In the genomic region with DNA sequence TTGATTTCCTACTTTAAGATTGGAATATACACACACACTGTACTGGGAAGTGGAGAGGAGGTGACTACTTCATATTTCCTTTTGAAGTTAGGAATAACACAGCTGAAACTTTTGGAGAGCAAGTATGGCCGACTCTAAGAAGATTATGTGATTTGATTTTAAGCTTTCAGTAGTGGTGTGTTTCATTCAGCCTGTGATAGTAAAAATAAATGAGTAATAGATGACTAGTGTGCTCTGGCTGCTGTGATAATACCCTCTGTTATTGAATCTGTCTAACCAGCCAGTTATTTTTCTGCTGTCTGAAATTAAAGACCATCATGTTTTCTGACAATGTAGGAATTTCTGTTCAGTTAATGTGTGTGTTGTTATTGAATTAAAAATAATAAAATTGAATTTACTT, we compare ENCODE assay signal across 19 cellular contexts. TPM values are rescaled to one million over a fixed set of nuclear protein-coding genes. Genes with fewer than 3 reads are reported as not detected.
DNase-seq lines count a peak whose midpoint lies in the region; FAIRE-seq and TF ChIP-seq lines count a peak whose summit lies in the region.
"Had no signal": no experiment of that assay in that cellular context is flagged by ENCODE, and none has a peak within 500 bp of the region (broad histone marks: within the 10 kb centered on the region; RNA-seq: fewer than 3 reads in every experiment).

No MANE protein-coding gene starts in this region.

- no peaks in the 10 kb centered on the region for H3K9me3 ChIP-seq in Peyer's patch
- H3K9me3 ChIP-seq: transverse colon had no signal

- FAIRE-seq in D721Med (lab: Jason Lieb, UNC): peak; percentile 41
- FAIRE-seq in RCC 7860 (lab: Jason Lieb, UNC): peak; percentile 86

- no peak overlapping the region for H3K27ac ChIP-seq in Peyer's patch
- H3K27ac ChIP-seq: transverse colon had no signal

- H3K9me3 Mint-ChIP-seq in mesothelial cell of epicardium: peaks cover 4% of the 10 kb centered on the region
- H3K9me3 Mint-ChIP-seq: activated CD4-positive, alpha-beta T cell treated with anti-CD3 and anti-CD28 coated beads, Interleukin-2, amount 10 ng/mL, durations not matched to agents 7 days and 5 days; activated naive CD8-positive, alpha-beta T cell treated with anti-CD3 and anti-CD28 coated beads, Interleukin-2, amount 50 U/mL, for 24 hours; activated T-cell treated with anti-CD3 and anti-CD28 coated beads, Interleukin-2, amount 50 U/mL, for 4 hours; GM23338; stimulated activated memory B cell treated with anti-CD40 and anti-IgM and Interleukin-4, amounts not matched to agents 10 μg/mL and 1 μg/mL and 100 μg/mL, for 72 hours had no signal

- H3K36me3 Mint-ChIP-seq in mesothelial cell of epicardium: peaks cover 25% of the 10 kb centered on the region

- H3K27me3 Mint-ChIP-seq in mesothelial cell of epicardium (ENCODE audit: low read depth): no peaks in the 10 kb centered on the region
- H3K27me3 Mint-ChIP-seq: stimulated activated memory B cell treated with anti-CD40 and anti-IgM and Interleukin-4, amounts not matched to agents 10 μg/mL and 1 μg/mL and 100 μg/mL, for 72 hours had no signal

- TF ChIP-seq CTCF in D721Med (IDR thresholded peaks at IDR 0.05; ENCODE audit: insufficient read depth, missing control alignments) (no peak), epithelial cell of esophagus (IDR thresholded peaks at IDR 0.05; ENCODE audit: insufficient read depth, low read depth, low read length, missing control alignments) (no peak), mesothelial cell of epicardium (IDR thresholded peaks at IDR 0.05; ENCODE audit: unreplicated experiment) (no peak), Peyer's patch (IDR thresholded peaks at IDR 0.05) (no peak)

- H3K36me3 ChIP-seq in Peyer's patch: no peaks in the 10 kb centered on the region

- no peak overlapping the region for H3K4me3 ChIP-seq in epithelial cell of esophagus (ENCODE audit: low read length)
- no peak overlapping the region for H3K4me3 ChIP-seq in Peyer's patch
- H3K4me3 ChIP-seq: GM23338, K562, transverse colon had no signal

- H3K4me3 Mint-ChIP-seq in mesothelial cell of epicardium: no peak overlapping the region
- H3K4me3 Mint-ChIP-seq: activated CD4-positive, alpha-beta T cell treated with anti-CD3 and anti-CD28 coated beads, Interleukin-2, amount 10 ng/mL, durations not matched to agents 7 days and 5 days; activated naive CD8-positive, alpha-beta T cell treated with anti-CD3 and anti-CD28 coated beads, Interleukin-2, amount 50 U/mL, for 24 hours; activated T-cell treated with anti-CD3 and anti-CD28 coated beads, Interleukin-2, amount 50 U/mL, for 4 hours; GM23338; neural crest cell; stimulated activated memory B cell treated with anti-CD40 and anti-IgM and Interleukin-4, amounts not matched to agents 10 μg/mL and 1 μg/mL and 100 μg/mL, for 72 hours had no signal

- no peaks in the 10 kb centered on the region for H3K4me1 ChIP-seq in Peyer's patch

- DNase-seq in D721Med (ENCODE audit: insufficient read length, low spot score) (no peak), RCC 7860 (ENCODE audit: low spot score) (peak; percentile 60), epithelial cell of esophagus (ENCODE audit: low read depth) (peak; percentile 43), mesothelial cell of epicardium (ENCODE audit: low spot score in 2 of 2, unreplicated experiment in 2 of 2) (no peak), Peyer's patch (no peak), GM19238 (ENCODE audit: insufficient read length, low spot score) (no peak), COLO829 (ENCODE audit: low spot score) (no peak), NCI-H1092 (lab: John Stamatoyannopoulos, UW) (no peak)
- DNase-seq: activated CD4-positive, alpha-beta T cell treated with anti-CD3 and anti-CD28 coated beads, Interleukin-2, amount 10 ng/mL, durations not matched to agents 7 days and 5 days; activated naive CD8-positive, alpha-beta T cell treated with anti-CD3 and anti-CD28 coated beads, Interleukin-2, amount 50 U/mL, for 24 hours; activated T-cell treated with anti-CD3 and anti-CD28 coated beads, Interleukin-2, amount 50 U/mL, for 4 hours; AML-193; DMS 273 treated with DMSO at 0.1 percent for 48 hours; NCI-H226; transverse colon had no signal

- H3K27me3 ChIP-seq in Peyer's patch: no peaks in the 10 kb centered on the region
- H3K27me3 ChIP-seq: transverse colon had no signal

- TF ChIP-seq POLR2A in Peyer's patch (IDR thresholded peaks at IDR 0.05): no peak

- peaks cover 22% of the 10 kb centered on the region for H3K4me1 Mint-ChIP-seq in mesothelial cell of epicardium
- H3K4me1 Mint-ChIP-seq: activated CD4-positive, alpha-beta T cell treated with anti-CD3 and anti-CD28 coated beads, Interleukin-2, amount 10 ng/mL, durations not matched to agents 7 days and 5 days; activated naive CD8-positive, alpha-beta T cell treated with anti-CD3 and anti-CD28 coated beads, Interleukin-2, amount 50 U/mL, for 24 hours; GM23338; neural crest cell; stimulated activated memory B cell treated with anti-CD40 and anti-IgM and Interleukin-4, amounts not matched to agents 10 μg/mL and 1 μg/mL and 100 μg/mL, for 72 hours had no signal

- H3K27ac Mint-ChIP-seq in mesothelial cell of epicardium: peak overlapping the region; percentile 47
- H3K27ac Mint-ChIP-seq: activated CD4-positive, alpha-beta T cell treated with anti-CD3 and anti-CD28 coated beads, Interleukin-2, amount 10 ng/mL, durations not matched to agents 7 days and 5 days; activated naive CD8-positive, alpha-beta T cell treated with anti-CD3 and anti-CD28 coated beads, Interleukin-2, amount 50 U/mL, for 24 hours; GM23338; stimulated activated memory B cell treated with anti-CD40 and anti-IgM and Interleukin-4, amounts not matched to agents 10 μg/mL and 1 μg/mL and 100 μg/mL, for 72 hours had no signal

RNA-seq across cellular contexts. Expression of a gene that starts 48.3 kb away (rescaled TPM):
- total RNA-seq in mesothelial cell of epicardium: 63.2 to 65.4 TPM (median 64.9 TPM) in 3 replicates
- total RNA-seq in Peyer's patch: 10 to 100 TPM; 28.4 to 81.7 (median 59.1) TPM

Comparison
In these comparisons a context has a peak if more than half of its experiments do, and no peak if none do; other contexts are left out.
1. DNase-seq: peak in RCC 7860 (single experiment) and epithelial cell of esophagus (single experiment); none in D721Med (single experiment), mesothelial cell of epicardium (0 of 2), Peyer's patch (0 of 3), GM19238 (single experiment), COLO829 (single experiment) and NCI-H1092 (single experiment).